In genomic region chr4:118834960-118835895, GRCh38 we compare ENCODE assay signal across 8 cellular contexts.
DNase-seq lines count a peak whose midpoint lies in the region; ATAC-seq, FAIRE-seq and TF ChIP-seq lines count a peak whose summit lies in the region.

No MANE protein-coding gene starts in this region.

- peaks cover 20% of the 10 kb centered on the region for H3K4me1 Mint-ChIP-seq in central memory CD8-positive, alpha-beta T cell

- H3K9me3 Mint-ChIP-seq in central memory CD8-positive, alpha-beta T cell = no peaks in the 10 kb centered on the region

- H3K36me3 Mint-ChIP-seq in central memory CD8-positive, alpha-beta T cell (ENCODE audit: insufficient read depth) = peaks cover 19% of the 10 kb centered on the region

- TF ChIP-seq CTCF in WI38 (IDR thresholded peaks at IDR 0.05; ENCODE audit: low read depth, low read length) = no peak

- no peaks in the 10 kb centered on the region for H3K27me3 Mint-ChIP-seq in central memory CD8-positive, alpha-beta T cell

- H3K27ac Mint-ChIP-seq in central memory CD8-positive, alpha-beta T cell (ENCODE audit: low read depth) = peak overlapping the region; percentile 98

- peak; percentile 52 for ATAC-seq in HG02610 (IDR thresholded peaks at IDR 0.05; ENCODE audit: unreplicated experiment)
- peak; percentile 29 for ATAC-seq in central memory CD8-positive, alpha-beta T cell (replicated peaks; ENCODE audit: extremely low read depth, poor library complexity, severe bottlenecking)

- peak overlapping the region; percentile 92 for H3K4me3 ChIP-seq in WI38 (ENCODE audit: low read depth, low read length)

- DNase-seq in NCI-H345 (lab: John Stamatoyannopoulos, UW) (peak; percentile 31), NCI-H345 treated with DMSO at 0.1 percent for 48 hours (lab: John Stamatoyannopoulos, UW; ENCODE audit: unreplicated experiment) (no peak), NCI-H1105 (lab: John Stamatoyannopoulos, UW) (peak; percentile 5), smooth muscle cell of the brain vasculature (ENCODE audit: low read depth, low spot score) (peak; percentile 57)
- peak in 1 of 2 donors; percentile 18 for DNase-seq in central memory CD8-positive, alpha-beta T cell (ENCODE audit: low spot score in 2 of 2)

- peak; percentile 84 for FAIRE-seq in islet of Langerhans (lab: Jason Lieb, UNC)

- peak overlapping the region; percentile 98 for H3K4me3 Mint-ChIP-seq in central memory CD8-positive, alpha-beta T cell
